ENCODE assay signal across 13 cellular contexts in genomic region chr5:421901-422300, GRCh38.
"Had no signal": no experiment of that assay in that cellular context is flagged by ENCODE, and none has a peak within 500 bp of the region (broad histone marks: within the 10 kb centered on the region; RNA-seq: fewer than 3 reads in every experiment).

No MANE protein-coding gene starts in this region.

- H3K27ac ChIP-seq: cardiac muscle cell, hepatocyte, testis had no signal

- H3K9me3 ChIP-seq: testis had no signal

- H3K4me3 ChIP-seq: cardiac muscle cell, hepatocyte had no signal

- H3K4me1 ChIP-seq: testis had no signal

- H3K27me3 ChIP-seq: cardiac muscle cell, hepatocyte, testis had no signal

- H3K4me3 Mint-ChIP-seq: effector memory CD8-positive, alpha-beta T cell had no signal

- H3K36me3 ChIP-seq: cardiac muscle cell had no signal

- DNase-seq: activated CD4-positive, alpha-beta T cell treated with anti-CD3 and anti-CD28 coated beads for 48 hours; activated T-cell treated with anti-CD3 and anti-CD28 coated beads, Interleukin-2, amount 50 U/mL, for 1 hour; cortex of kidney; effector memory CD8-positive, alpha-beta T cell; kidney glomerular epithelial cell; naive B cell; right cardiac atrium; SIG-M5; stimulated activated naive CD4-positive, alpha-beta T cell; T-helper 9 cell; testis had no signal

- H3K36me3 Mint-ChIP-seq: naive B cell had no signal

- H3K27ac Mint-ChIP-seq: effector memory CD8-positive, alpha-beta T cell had no signal
